Comparison of ENCODE assay signal across 1 cellular context in genomic region chr4:79210636-79211049, GRCh38.
TF ChIP-seq lines count a peak whose summit lies in the region.

No MANE protein-coding gene starts in this region.

TF ChIP-seq in K562, 482 proteins besides CTCF, POLR2A, EP300 and RAD21 (continued from another document and continues in another):
- no peak for TF ChIP-seq RREB1 (CRISPR knock-in tag; IDR thresholded peaks at IDR 0.05)
- TF ChIP-seq NCOA1 (IDR thresholded peaks at IDR 0.05; ENCODE audit: low read depth) = no peak
- no peak; the same call in 1 of the 2 replicates for TF ChIP-seq ARID2 (IDR thresholded peaks at IDR 0.05)
- no peak for TF ChIP-seq KDM5B (IDR thresholded peaks at IDR 0.05; ENCODE audit: insufficient replicate concordance, low read depth, low read length)
- TF ChIP-seq CGGBP1 (CRISPR knock-in tag; IDR thresholded peaks at IDR 0.05) = no peak
- 0 out of 2 replicates have a peak, but pooled peaks have one; percentile 16 for TF ChIP-seq ZNF324 (CRISPR knock-in tag; IDR thresholded peaks at IDR 0.05)
- no peak for TF ChIP-seq MTF1 (CRISPR knock-in tag; IDR thresholded peaks at IDR 0.05; ENCODE audit: borderline replicate concordance)
- 0 out of 2 replicates have a peak, but pooled peaks have one; percentile 25 for TF ChIP-seq ZNF79 (CRISPR knock-in tag; IDR thresholded peaks at IDR 0.05; ENCODE audit: low read depth)
- TF ChIP-seq BCL6 (CRISPR knock-in tag; IDR thresholded peaks at IDR 0.05) = peak; percentile 56; the same call in 1 of the 2 replicates
- TF ChIP-seq SP2 (IDR thresholded peaks at IDR 0.05; ENCODE audit: extremely low read depth, low read depth, low read length, poor library complexity, severe bottlenecking) = no peak
- TF ChIP-seq TRIM25 (IDR thresholded peaks at IDR 0.05; ENCODE audit: borderline replicate concordance) = no peak
- 0 out of 2 replicates have a peak, but pooled peaks have one; percentile 70 for TF ChIP-seq PHTF2 (CRISPR knock-in tag; IDR thresholded peaks at IDR 0.05)
- TF ChIP-seq ZNF668 (CRISPR knock-in tag; IDR thresholded peaks at IDR 0.05) = 0 out of 2 replicates have a peak, but pooled peaks have one; percentile 54
- no peak for TF ChIP-seq TCF7 (IDR thresholded peaks at IDR 0.05; ENCODE audit: borderline replicate concordance)
- TF ChIP-seq TEAD2 (tag; IDR thresholded peaks at IDR 0.05) = no peak
- no peak for TF ChIP-seq CAMTA2 (CRISPR knock-in tag; conservative IDR thresholded peaks at IDR 0.05)
- TF ChIP-seq ZNF165 (CRISPR knock-in tag; IDR thresholded peaks at IDR 0.05; ENCODE audit: borderline replicate concordance) = no peak; the same call in 1 of the 2 replicates
- no peak for TF ChIP-seq STAG1 (CRISPR knock-in tag; IDR thresholded peaks at IDR 0.05; ENCODE audit: borderline replicate concordance)
- peak; percentile 27; the same call in 1 of the 2 replicates for TF ChIP-seq ELF1 (tag; IDR thresholded peaks at IDR 0.05)
- peak; percentile 73; the same call in 1 of the 2 replicates for TF ChIP-seq DMBX1 (CRISPR knock-in tag; IDR thresholded peaks at IDR 0.05; ENCODE audit: borderline replicate concordance)
- TF ChIP-seq CEBPG (CRISPR knock-in tag; IDR thresholded peaks at IDR 0.05) = no peak
- TF ChIP-seq CEBPG (tag; conservative IDR thresholded peaks at IDR 0.05 in 1 of 2, IDR thresholded peaks at IDR 0.05 in 1 of 2) = no peak
- TF ChIP-seq HDAC2 (IDR thresholded peaks at IDR 0.05) = no peak
- no peak for TF ChIP-seq POLR2AphosphoS5 (IDR thresholded peaks at IDR 0.05; ENCODE audit: control insufficient read depth, insufficient read depth, low read depth, low read length)
- TF ChIP-seq LEF1 (IDR thresholded peaks at IDR 0.05) = no peak
- peak; percentile 61; the same call in 1 of the 2 replicates for TF ChIP-seq PTRF (tag; IDR thresholded peaks at IDR 0.05)
- TF ChIP-seq MXI1 (IDR thresholded peaks at IDR 0.05; ENCODE audit: low read depth, low read length) = no peak
- peak; percentile 68; the same call in 1 of the 2 replicates for TF ChIP-seq TAF7 (tag; IDR thresholded peaks at IDR 0.05)
- TF ChIP-seq HDAC1 (IDR thresholded peaks at IDR 0.05) = 0 out of 4 replicates have a peak, but pooled peaks of 1 of the 2 experiments have one; percentile 51
- TF ChIP-seq ZNF316 (IDR thresholded peaks at IDR 0.05) = 0 out of 2 replicates have a peak, but pooled peaks have one; percentile 20
- TF ChIP-seq DDX20 (tag; IDR thresholded peaks at IDR 0.05; ENCODE audit: low read depth) = peak; percentile 85
- no peak for TF ChIP-seq HDGF (IDR thresholded peaks at IDR 0.05)
- no peak for TF ChIP-seq HDAC6 (IDR thresholded peaks at IDR 0.05; ENCODE audit: low read depth, low read length)
- TF ChIP-seq KAT8 (IDR thresholded peaks at IDR 0.05; ENCODE audit: low read depth) = no peak
- no peak for TF ChIP-seq ZC3H4 (CRISPR knock-in tag; IDR thresholded peaks at IDR 0.05; ENCODE audit: borderline replicate concordance)
- TF ChIP-seq HMGXB4 (CRISPR knock-in tag; IDR thresholded peaks at IDR 0.05) = no peak
- no peak for TF ChIP-seq ZNF12 (CRISPR knock-in tag; IDR thresholded peaks at IDR 0.05)
- no peak for TF ChIP-seq NCOR1 (IDR thresholded peaks at IDR 0.05)
- TF ChIP-seq CBX1 (IDR thresholded peaks at IDR 0.05; ENCODE audit: low read depth) = no peak
- TF ChIP-seq EWSR1 (IDR thresholded peaks at IDR 0.05; ENCODE audit: borderline replicate concordance, low read depth, partially characterized antibody) = no peak
- TF ChIP-seq ILK (tag; IDR thresholded peaks at IDR 0.05; ENCODE audit: borderline replicate concordance, low read depth) = peak; percentile 6; the same call in 1 of the 2 replicates
- 0 out of 2 replicates have a peak, but pooled peaks have one; percentile 16 for TF ChIP-seq ZNF589 (CRISPR knock-in tag; IDR thresholded peaks at IDR 0.05; ENCODE audit: low read depth)
- no peak for TF ChIP-seq RFX1 (IDR thresholded peaks at IDR 0.05)
- no peak for TF ChIP-seq ATF3 (IDR thresholded peaks at IDR 0.05)
- no peak for TF ChIP-seq ATF3 (CRISPR knock-in tag; conservative IDR thresholded peaks at IDR 0.05)
- TF ChIP-seq PTTG1 (tag; IDR thresholded peaks at IDR 0.05; ENCODE audit: low read depth) = peak; percentile 61
- 0 out of 2 replicates have a peak, but pooled peaks have one; percentile 33 for TF ChIP-seq HEY1 (CRISPR knock-in tag; IDR thresholded peaks at IDR 0.05; ENCODE audit: borderline replicate concordance)
- TF ChIP-seq XRCC3 (IDR thresholded peaks at IDR 0.05) = no peak
- TF ChIP-seq ZNF717 (CRISPR knock-in tag; IDR thresholded peaks at IDR 0.05) = no peak
- TF ChIP-seq ZNF445 (CRISPR knock-in tag; IDR thresholded peaks at IDR 0.05; ENCODE audit: low read depth) = no peak
- TF ChIP-seq TEAD1 (CRISPR knock-in tag; IDR thresholded peaks at IDR 0.05) = peak in 1 of 2 experiments; percentile 83; a peak in 2 of 4 replicates
- peak; percentile 92; the same call in 1 of the 2 replicates for TF ChIP-seq SMAD3 (CRISPR knock-in tag; conservative IDR thresholded peaks at IDR 0.05)
- no peak for TF ChIP-seq MEF2D (tag; conservative IDR thresholded peaks at IDR 0.05; ENCODE audit: low read depth)
- TF ChIP-seq FOXP4 (CRISPR knock-in tag; IDR thresholded peaks at IDR 0.05; ENCODE audit: borderline replicate concordance) = no peak
- no peak for TF ChIP-seq MAZ (CRISPR knock-in tag; conservative IDR thresholded peaks at IDR 0.05 in 1 of 2, IDR thresholded peaks at IDR 0.05 in 1 of 2)
- TF ChIP-seq PPARD (CRISPR knock-in tag; IDR thresholded peaks at IDR 0.05) = no peak
- no peak for TF ChIP-seq FOXA1 (IDR thresholded peaks at IDR 0.05; ENCODE audit: borderline replicate concordance)
- TF ChIP-seq FIP1L1 (IDR thresholded peaks at IDR 0.05; ENCODE audit: low read depth, low read length, poor library complexity, severe bottlenecking) = no peak
- TF ChIP-seq CREB3 (tag; conservative IDR thresholded peaks at IDR 0.05; ENCODE audit: low read depth) = 0 out of 2 replicates have a peak, but pooled peaks have one; percentile 79
- no peak for TF ChIP-seq LCOR (CRISPR knock-in tag; IDR thresholded peaks at IDR 0.05)
- no peak for TF ChIP-seq PRPF4 (IDR thresholded peaks at IDR 0.05; ENCODE audit: insufficient read depth, low read depth, low read length, poor library complexity, severe bottlenecking)
- peak; percentile 45; the same call in 1 of the 2 replicates for TF ChIP-seq ZBTB9 (CRISPR knock-in tag; IDR thresholded peaks at IDR 0.05)
- no peak for TF ChIP-seq ZNF146 (CRISPR knock-in tag; IDR thresholded peaks at IDR 0.05; ENCODE audit: unreplicated experiment)
